Comparison of ENCODE assay signal across 11 cellular contexts in genomic region chr1:90925928-90926869, GRCh38.
DNase-seq lines count a peak whose midpoint lies in the region; ATAC-seq and TF ChIP-seq lines count a peak whose summit lies in the region.
"Had no signal": no experiment of that assay in that cellular context is flagged by ENCODE, and none has a peak within 500 bp of the region (broad histone marks: within the 10 kb centered on the region; RNA-seq: fewer than 3 reads in every experiment).

No MANE protein-coding gene starts in this region.

- no peaks in the 10 kb centered on the region for H3K9me3 Mint-ChIP-seq in endothelial cell (ENCODE audit: unreplicated experiment)

- ATAC-seq in HG02840 (IDR thresholded peaks at IDR 0.05; ENCODE audit: low FRiP score, unreplicated experiment) (no peak), GM18907 (IDR thresholded peaks at IDR 0.05; ENCODE audit: unreplicated experiment) (no peak)

- H3K36me3 ChIP-seq in osteoblast (ENCODE audit: insufficient read depth, low read length) (no peaks in the 10 kb centered on the region), Karpas-422 (ENCODE audit: insufficient read depth, low read length) (peaks cover 9% of the 10 kb centered on the region)

- H3K4me3 Mint-ChIP-seq in endothelial cell (ENCODE audit: unreplicated experiment) = peak overlapping the region; percentile 18

- H3K27me3 ChIP-seq in osteoblast (ENCODE audit: insufficient read depth, low read length) (no peaks in the 10 kb centered on the region), Karpas-422 (ENCODE audit: low read length) (no peaks in the 10 kb centered on the region)
- H3K27me3 ChIP-seq: dorsolateral prefrontal cortex had no signal

- peaks cover 3% of the 10 kb centered on the region for H3K27me3 Mint-ChIP-seq in endothelial cell (ENCODE audit: unreplicated experiment)

- H3K27ac Mint-ChIP-seq in endothelial cell (ENCODE audit: unreplicated experiment) = no peak overlapping the region

- H3K9me2 ChIP-seq in Karpas-422 (replicated peaks; ENCODE audit: insufficient read depth, low read length) = no peaks in the 10 kb centered on the region

- peaks cover 15% of the 10 kb centered on the region for H3K36me3 Mint-ChIP-seq in endothelial cell (ENCODE audit: low read depth, unreplicated experiment)

- DNase-seq in GM04503 (ENCODE audit: low read depth) (peak; percentile 42), NAMALWA (ENCODE audit: low spot score) (peak; percentile 16), endothelial cell (ENCODE audit: low spot score) (no peak), osteoblast (ENCODE audit: insufficient read length, low spot score, missing footprints) (peak; percentile 70), Karpas-422 (no peak)
- DNase-seq: dorsolateral prefrontal cortex, NCI-H1417 treated with DMSO at 0.1 percent for 48 hours, nucleus accumbens had no signal

- H4K20me1 ChIP-seq in osteoblast (ENCODE audit: insufficient read depth, low read length) = peaks cover 42% of the 10 kb centered on the region
- no peaks in the 10 kb centered on the region for H4K20me1 ChIP-seq in Karpas-422 (ENCODE audit: insufficient read depth, low read depth, low read length)

- no peak overlapping the region for H3K9ac ChIP-seq in Karpas-422 (ENCODE audit: low read length)

- H3K4me3 ChIP-seq in osteoblast (ENCODE audit: insufficient read depth, low read length) (no peak overlapping the region), Karpas-422 (ENCODE audit: low read length) (no peak overlapping the region)
- H3K4me3 ChIP-seq: dorsolateral prefrontal cortex had no signal

- H2AFZ ChIP-seq in osteoblast (ENCODE audit: low read length) (no peak overlapping the region), Karpas-422 (ENCODE audit: low read length) (no peak overlapping the region)

- no peak for TF ChIP-seq CTCF in endothelial cell (IDR thresholded peaks at IDR 0.05; ENCODE audit: unreplicated experiment)
- no peak for TF ChIP-seq CTCF in osteoblast (IDR thresholded peaks at IDR 0.05; ENCODE audit: extremely low read depth, low read depth, low read length)

- H3K4me1 Mint-ChIP-seq in endothelial cell (ENCODE audit: unreplicated experiment) = peaks cover 41% of the 10 kb centered on the region

- H3K27ac ChIP-seq in osteoblast (ENCODE audit: low read depth, low read length) (peak overlapping the region; percentile 38), Karpas-422 (ENCODE audit: low read length) (no peak overlapping the region)
- H3K27ac ChIP-seq: dorsolateral prefrontal cortex, VCaP had no signal

- H3K4me1 ChIP-seq in osteoblast (ENCODE audit: insufficient read depth, low read length) = peaks cover 14% of the 10 kb centered on the region
- peaks cover 4% of the 10 kb centered on the region; the same call in 1 of the 2 replicates for H3K4me1 ChIP-seq in Karpas-422 (ENCODE audit: low read length)

- H3K4me2 ChIP-seq in osteoblast (ENCODE audit: insufficient read depth, low read length) (peak overlapping the region; percentile 30), Karpas-422 (ENCODE audit: low read depth, low read length, poor library complexity, severe bottlenecking) (no peak overlapping the region)

- H3K9me3 ChIP-seq in osteoblast (ENCODE audit: low read depth, low read length) = no peaks in the 10 kb centered on the region
- no peaks in the 10 kb centered on the region for H3K9me3 ChIP-seq in Karpas-422 (ENCODE audit: low read length)

- H3K79me2 ChIP-seq in osteoblast (ENCODE audit: insufficient read depth, low read length) = peaks cover 83% of the 10 kb centered on the region
- H3K79me2 ChIP-seq in Karpas-422 (ENCODE audit: low read length) = peaks cover 97% of the 10 kb centered on the region

Comparison
In these comparisons a context has a peak if more than half of its experiments do, and no peak if none do; other contexts are left out.
1. DNase-seq: peak in GM04503 (single experiment), NAMALWA (single experiment) and osteoblast (single experiment); none in endothelial cell (single experiment) and Karpas-422 (single experiment).